ENCODE assay signal across 1 cellular context in genomic region chr19:38336638-38337359, GRCh38.
TF ChIP-seq lines count a peak whose summit lies in the region.

No MANE protein-coding gene starts in this region.

TF ChIP-seq in HepG2, 621 proteins besides CTCF, POLR2A, EP300 and RAD21 (continued from another document):
- TF ChIP-seq KDM2A (CRISPR knock-in tag; IDR thresholded peaks at IDR 0.05; ENCODE audit: borderline replicate concordance, low read depth), result peak; percentile 28; the same call in 1 of the 2 replicates
- TF ChIP-seq DPF2 (CRISPR knock-in tag; IDR thresholded peaks at IDR 0.05; ENCODE audit: borderline replicate concordance, low read depth), result no peak
- TF ChIP-seq ZFY (CRISPR knock-in tag; IDR thresholded peaks at IDR 0.05), result 0 out of 2 replicates have a peak, but pooled peaks have one; percentile 17
- peak; percentile 73; the same call in 1 of the 3 replicates for TF ChIP-seq MXI1 (IDR thresholded peaks at IDR 0.05; ENCODE audit: borderline replicate concordance, low read depth, low read length)
- TF ChIP-seq KLF12 (CRISPR knock-in tag; IDR thresholded peaks at IDR 0.05; ENCODE audit: borderline replicate concordance), result 0 out of 2 replicates have a peak, but pooled peaks have one; percentile 3
- no peak for TF ChIP-seq THRA (CRISPR knock-in tag; IDR thresholded peaks at IDR 0.05; ENCODE audit: borderline replicate concordance)
- 0 out of 2 replicates have a peak, but pooled peaks have one; percentile 36 for TF ChIP-seq KLF13 (CRISPR knock-in tag; IDR thresholded peaks at IDR 0.05)
- peak; percentile 91 for TF ChIP-seq CSRNP1 (CRISPR knock-in tag; IDR thresholded peaks at IDR 0.05)
- TF ChIP-seq, protein P1, sequence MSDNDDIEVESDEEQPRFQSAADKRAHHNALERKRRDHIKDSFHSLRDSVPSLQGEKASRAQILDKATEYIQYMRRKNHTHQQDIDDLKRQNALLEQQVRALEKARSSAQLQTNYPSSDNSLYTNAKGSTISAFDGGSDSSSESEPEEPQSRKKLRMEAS (IDR thresholded peaks at IDR 0.05), result peak; percentile 49; the same call in 1 of the 2 replicates
- peak; percentile 26; the same call in 1 of the 2 replicates for TF ChIP-seq HDAC1 (CRISPR knock-in tag; IDR thresholded peaks at IDR 0.05)
- TF ChIP-seq ZNF629 (CRISPR knock-in tag; conservative IDR thresholded peaks at IDR 0.05), result 0 out of 2 replicates have a peak, but pooled peaks have one; percentile 19
- TF ChIP-seq GABPB1 (CRISPR knock-in tag; IDR thresholded peaks at IDR 0.05), result peak; percentile 35; the same call in 1 of the 2 replicates
- TF ChIP-seq DRAP1 (CRISPR knock-in tag; IDR thresholded peaks at IDR 0.05), result peak; percentile 37; the same call in 1 of the 2 replicates
- TF ChIP-seq ZBTB20 (CRISPR knock-in tag; IDR thresholded peaks at IDR 0.05; ENCODE audit: borderline replicate concordance, low read depth), result no peak
- TF ChIP-seq, protein P2, sequence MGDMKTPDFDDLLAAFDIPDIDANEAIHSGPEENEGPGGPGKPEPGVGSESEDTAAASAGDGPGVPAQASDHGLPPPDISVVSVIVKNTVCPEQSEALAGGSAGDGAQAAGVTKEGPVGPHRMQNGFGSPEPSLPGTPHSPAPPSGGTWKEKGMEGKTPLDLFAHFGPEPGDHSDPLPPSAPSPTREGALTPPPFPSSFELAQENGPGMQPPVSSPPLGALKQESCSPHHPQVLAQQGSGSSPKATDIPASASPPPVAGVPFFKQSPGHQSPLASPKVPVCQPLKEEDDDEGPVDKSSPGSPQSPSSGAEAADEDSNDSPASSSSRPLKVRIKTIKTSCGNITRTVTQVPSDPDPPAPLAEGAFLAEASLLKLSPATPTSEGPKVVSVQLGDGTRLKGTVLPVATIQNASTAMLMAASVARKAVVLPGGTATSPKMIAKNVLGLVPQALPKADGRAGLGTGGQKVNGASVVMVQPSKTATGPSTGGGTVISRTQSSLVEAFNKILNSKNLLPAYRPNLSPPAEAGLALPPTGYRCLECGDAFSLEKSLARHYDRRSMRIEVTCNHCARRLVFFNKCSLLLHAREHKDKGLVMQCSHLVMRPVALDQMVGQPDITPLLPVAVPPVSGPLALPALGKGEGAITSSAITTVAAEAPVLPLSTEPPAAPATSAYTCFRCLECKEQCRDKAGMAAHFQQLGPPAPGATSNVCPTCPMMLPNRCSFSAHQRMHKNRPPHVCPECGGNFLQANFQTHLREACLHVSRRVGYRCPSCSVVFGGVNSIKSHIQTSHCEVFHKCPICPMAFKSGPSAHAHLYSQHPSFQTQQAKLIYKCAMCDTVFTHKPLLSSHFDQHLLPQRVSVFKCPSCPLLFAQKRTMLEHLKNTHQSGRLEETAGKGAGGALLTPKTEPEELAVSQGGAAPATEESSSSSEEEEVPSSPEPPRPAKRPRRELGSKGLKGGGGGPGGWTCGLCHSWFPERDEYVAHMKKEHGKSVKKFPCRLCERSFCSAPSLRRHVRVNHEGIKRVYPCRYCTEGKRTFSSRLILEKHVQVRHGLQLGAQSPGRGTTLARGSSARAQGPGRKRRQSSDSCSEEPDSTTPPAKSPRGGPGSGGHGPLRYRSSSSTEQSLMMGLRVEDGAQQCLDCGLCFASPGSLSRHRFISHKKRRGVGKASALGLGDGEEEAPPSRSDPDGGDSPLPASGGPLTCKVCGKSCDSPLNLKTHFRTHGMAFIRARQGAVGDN (CRISPR knock-in tag; IDR thresholded peaks at IDR 0.05), result peak; percentile 56
- 0 out of 2 replicates have a peak, but pooled peaks have one; percentile 31 for TF ChIP-seq RXRA (CRISPR knock-in tag; IDR thresholded peaks at IDR 0.05)
- 0 out of 2 replicates have a peak, but pooled peaks have one; percentile 21 for TF ChIP-seq TGIF2 (CRISPR knock-in tag; IDR thresholded peaks at IDR 0.05)
- peak; percentile 53; the same call in 1 of the 2 replicates for TF ChIP-seq ERF (CRISPR knock-in tag; IDR thresholded peaks at IDR 0.05)
- TF ChIP-seq ZNF574 (CRISPR knock-in tag; IDR thresholded peaks at IDR 0.05), result no peak; the same call in 1 of the 2 replicates
- TF ChIP-seq, protein P3, sequence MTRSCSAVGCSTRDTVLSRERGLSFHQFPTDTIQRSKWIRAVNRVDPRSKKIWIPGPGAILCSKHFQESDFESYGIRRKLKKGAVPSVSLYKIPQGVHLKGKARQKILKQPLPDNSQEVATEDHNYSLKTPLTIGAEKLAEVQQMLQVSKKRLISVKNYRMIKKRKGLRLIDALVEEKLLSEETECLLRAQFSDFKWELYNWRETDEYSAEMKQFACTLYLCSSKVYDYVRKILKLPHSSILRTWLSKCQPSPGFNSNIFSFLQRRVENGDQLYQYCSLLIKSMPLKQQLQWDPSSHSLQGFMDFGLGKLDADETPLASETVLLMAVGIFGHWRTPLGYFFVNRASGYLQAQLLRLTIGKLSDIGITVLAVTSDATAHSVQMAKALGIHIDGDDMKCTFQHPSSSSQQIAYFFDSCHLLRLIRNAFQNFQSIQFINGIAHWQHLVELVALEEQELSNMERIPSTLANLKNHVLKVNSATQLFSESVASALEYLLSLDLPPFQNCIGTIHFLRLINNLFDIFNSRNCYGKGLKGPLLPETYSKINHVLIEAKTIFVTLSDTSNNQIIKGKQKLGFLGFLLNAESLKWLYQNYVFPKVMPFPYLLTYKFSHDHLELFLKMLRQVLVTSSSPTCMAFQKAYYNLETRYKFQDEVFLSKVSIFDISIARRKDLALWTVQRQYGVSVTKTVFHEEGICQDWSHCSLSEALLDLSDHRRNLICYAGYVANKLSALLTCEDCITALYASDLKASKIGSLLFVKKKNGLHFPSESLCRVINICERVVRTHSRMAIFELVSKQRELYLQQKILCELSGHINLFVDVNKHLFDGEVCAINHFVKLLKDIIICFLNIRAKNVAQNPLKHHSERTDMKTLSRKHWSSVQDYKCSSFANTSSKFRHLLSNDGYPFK (CRISPR knock-in tag; IDR thresholded peaks at IDR 0.05; ENCODE audit: borderline replicate concordance), result peak; percentile 29; the same call in 1 of the 2 replicates
- TF ChIP-seq ZNF44 (CRISPR knock-in tag; IDR thresholded peaks at IDR 0.05), result no peak
- peak; percentile 41 for TF ChIP-seq ZEB1 (IDR thresholded peaks at IDR 0.05; ENCODE audit: insufficient replicate concordance, low read depth)
- TF ChIP-seq CSRNP2 (CRISPR knock-in tag; conservative IDR thresholded peaks at IDR 0.05; ENCODE audit: low read depth), result no peak
- TF ChIP-seq ZNF775 (CRISPR knock-in tag; IDR thresholded peaks at IDR 0.05; ENCODE audit: borderline replicate concordance), result no peak
- TF ChIP-seq ARID2 (CRISPR knock-in tag; IDR thresholded peaks at IDR 0.05; ENCODE audit: borderline replicate concordance), result 0 out of 2 replicates have a peak, but pooled peaks have one; percentile 55
- TF ChIP-seq ZSCAN25 (CRISPR knock-in tag; IDR thresholded peaks at IDR 0.05), result 0 out of 2 replicates have a peak, but pooled peaks have one; percentile 47
- TF ChIP-seq MLXIP (CRISPR knock-in tag; IDR thresholded peaks at IDR 0.05; ENCODE audit: borderline replicate concordance), result no peak
- TF ChIP-seq FLYWCH1 (CRISPR knock-in tag; IDR thresholded peaks at IDR 0.05), result no peak
- no peak for TF ChIP-seq SMC3 (IDR thresholded peaks at IDR 0.05; ENCODE audit: low read length)
- TF ChIP-seq TMF1 (CRISPR knock-in tag; IDR thresholded peaks at IDR 0.05; ENCODE audit: low read depth), result peak; percentile 81; the same call in 1 of the 2 replicates
- TF ChIP-seq SP5 (CRISPR knock-in tag; IDR thresholded peaks at IDR 0.05; ENCODE audit: borderline replicate concordance, low read depth), result 0 out of 2 replicates have a peak, but pooled peaks have one; percentile 13
- peak; percentile 21; the same call in 1 of the 2 replicates for TF ChIP-seq BCL6 (CRISPR knock-in tag; IDR thresholded peaks at IDR 0.05)
